26 cellular contexts compared by ENCODE assay signal in the genomic region with DNA sequence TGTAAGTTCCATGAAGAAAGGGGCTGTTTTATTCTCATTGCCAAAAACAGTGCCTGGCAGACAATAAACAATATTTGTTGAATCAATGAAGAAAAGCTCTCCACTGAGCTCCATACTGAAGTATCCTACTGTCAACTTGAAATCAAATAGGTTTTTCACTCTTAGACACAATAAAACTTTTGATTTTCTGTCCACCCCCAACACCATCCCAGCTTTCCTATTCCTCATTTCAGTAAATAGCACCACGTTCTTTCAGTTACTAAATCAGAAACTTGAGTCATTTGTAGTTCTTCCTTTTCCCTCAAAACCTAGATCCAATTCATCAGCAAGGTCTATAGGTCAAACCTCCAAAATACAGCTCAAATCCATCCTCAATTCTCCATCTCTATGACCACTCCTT.
"Had no signal": no experiment of that assay in that cellular context is flagged by ENCODE, and none has a peak within 500 bp of the region (broad histone marks: within the 10 kb centered on the region; RNA-seq: fewer than 3 reads in every experiment).

No MANE protein-coding gene starts in this region.

- H3K27me3 Mint-ChIP-seq: progenitor cell of endocrine pancreas; stimulated activated naive B cell treated with anti-CD40 and anti-IgM and Interleukin-4, amounts not matched to agents 10 μg/mL and 1 μg/mL and 100 μg/mL, for 72 hours; stimulated activated naive CD8-positive, alpha-beta T cell treated with anti-CD3 and anti-CD28 coated beads, Interleukin-15, Interleukin-2, amounts not matched to agents 100 ng/mL and 50 ng/mL, for 24 hours had no signal

- H3K36me3 Mint-ChIP-seq: stimulated activated effector memory CD8-positive, alpha-beta T cell treated with anti-CD3 and anti-CD28 coated beads, Interleukin-12 subunit alpha, Interleukin-12 subunit beta, amount 100 ng/mL, for 72 hours had no signal

- H3K27me3 ChIP-seq: neural progenitor cell, ovary, right lobe of liver, sigmoid colon, stomach, thyroid gland, tibial nerve, upper lobe of left lung, vagina had no signal

- ATAC-seq: psoas muscle; right cardiac atrium; right lobe of liver; stimulated activated effector memory CD8-positive, alpha-beta T cell treated with anti-CD3 and anti-CD28 coated beads, Interleukin-12 subunit alpha, Interleukin-12 subunit beta, amount 100 ng/mL, for 72 hours; stimulated activated naive B cell treated with anti-CD40 and anti-IgM and Interleukin-4, amounts not matched to agents 10 μg/mL and 1 μg/mL and 100 μg/mL, for 72 hours had no signal

- H3K4me3 Mint-ChIP-seq: nephron; neural progenitor cell; stimulated activated effector memory CD8-positive, alpha-beta T cell treated with anti-CD3 and anti-CD28 coated beads, Interleukin-12 subunit alpha, Interleukin-12 subunit beta, amount 100 ng/mL, for 72 hours; stimulated activated naive B cell treated with anti-CD40 and anti-IgM and Interleukin-4, amounts not matched to agents 10 μg/mL and 1 μg/mL and 100 μg/mL, for 72 hours; stimulated activated naive CD8-positive, alpha-beta T cell treated with anti-CD3 and anti-CD28 coated beads, Interleukin-15, Interleukin-2, amounts not matched to agents 100 ng/mL and 50 ng/mL, for 24 hours had no signal

- H3K36me3 ChIP-seq: neural progenitor cell, ovary, sigmoid colon, thoracic aorta, thyroid gland, vagina had no signal

- H3K4me1 Mint-ChIP-seq: nephron had no signal

- DNase-seq: occipital lobe; ovary; posterior cingulate gyrus; psoas muscle; right cardiac atrium; right lobe of liver; sigmoid colon; small intestine; stimulated activated CD4-positive, alpha-beta T cell treated with anti-CD3 and anti-CD28 coated beads, Interleukin-15, amount 100 ng/mL, for 24 hours; stimulated activated CD4-positive, alpha-beta T cell treated with anti-CD3 and anti-CD28 coated beads, Interleukin-2, amount 100 ng/mL, for 24 hours; stimulated activated CD4-positive, alpha-beta T cell treated with anti-CD3 and anti-CD28 coated beads, Interleukin-2, amount 100 ng/mL, for 48 hours; stimulated activated CD4-positive, alpha-beta T cell treated with anti-CD3 and anti-CD28 coated beads, Interleukin-4, amount 100 ng/mL, for 24 hours; stimulated activated naive B cell treated with anti-CD40 and anti-IgM and Interleukin-4, amounts not matched to agents 10 μg/mL and 1 μg/mL and 100 μg/mL, for 72 hours; stimulated activated naive CD4-positive, alpha-beta T cell treated with Interleukin-2 at 50 U/mL for 16 hours; stomach; thyroid gland; trophoblast cell; upper lobe of left lung had no signal

- H3K4me3 ChIP-seq: neural progenitor cell, ovary, psoas muscle, right lobe of liver, sigmoid colon, stomach, thoracic aorta, thyroid gland, tibial nerve, upper lobe of left lung, vagina had no signal

- H3K9me3 ChIP-seq: ovary, psoas muscle, right lobe of liver, sigmoid colon, stomach, thoracic aorta, thyroid gland, tibial nerve, upper lobe of left lung, vagina had no signal

- H3K27ac Mint-ChIP-seq: nephron; neural progenitor cell; progenitor cell of endocrine pancreas; stimulated activated effector memory CD8-positive, alpha-beta T cell treated with anti-CD3 and anti-CD28 coated beads, Interleukin-12 subunit alpha, Interleukin-12 subunit beta, amount 100 ng/mL, for 72 hours; stimulated activated naive B cell treated with anti-CD40 and anti-IgM and Interleukin-4, amounts not matched to agents 10 μg/mL and 1 μg/mL and 100 μg/mL, for 72 hours; stimulated activated naive CD8-positive, alpha-beta T cell treated with anti-CD3 and anti-CD28 coated beads, Interleukin-15, Interleukin-2, amounts not matched to agents 100 ng/mL and 50 ng/mL, for 24 hours had no signal

- H3K9me3 Mint-ChIP-seq: nephron; neural progenitor cell; stimulated activated effector memory CD8-positive, alpha-beta T cell treated with anti-CD3 and anti-CD28 coated beads, Interleukin-12 subunit alpha, Interleukin-12 subunit beta, amount 100 ng/mL, for 72 hours; stimulated activated naive B cell treated with anti-CD40 and anti-IgM and Interleukin-4, amounts not matched to agents 10 μg/mL and 1 μg/mL and 100 μg/mL, for 72 hours; stimulated activated naive CD8-positive, alpha-beta T cell treated with anti-CD3 and anti-CD28 coated beads, Interleukin-15, Interleukin-2, amounts not matched to agents 100 ng/mL and 50 ng/mL, for 24 hours had no signal
